ENCODE assay signal across 1 cellular context in genomic region chr3:9769426-9770275, GRCh38.
TF ChIP-seq lines count a peak whose summit lies in the region.

Gene CAMK1, minus strand, starts transcription at chr3:9769947. Its CDS starts 2,198 bp downstream, at chr3:9767749.

TF ChIP-seq in K562, 482 proteins besides CTCF, POLR2A, EP300 and RAD21 (continued from another document and continues in another):
- TF ChIP-seq NR0B1 (IDR thresholded peaks at IDR 0.05; ENCODE audit: partially characterized antibody) (no peak), ZFX (CRISPR knock-in tag; IDR thresholded peaks at IDR 0.05) (peak; percentile 46; the same call in 1 of the 2 replicates), UBTF (IDR thresholded peaks at IDR 0.05; ENCODE audit: borderline replicate concordance in 1 of 2, low read depth in 2 of 2, low read length in 2 of 2) (peak in 1 of 2 experiments; percentile 87; a peak in 2 of 4 replicates), ZNF431 (CRISPR knock-in tag; IDR thresholded peaks at IDR 0.05) (no peak), RBBP5 (IDR thresholded peaks at IDR 0.05; ENCODE audit: borderline replicate concordance, insufficient read depth, low read length, poor library complexity, severe bottlenecking) (no peak), ATF1 (CRISPR knock-in tag; IDR thresholded peaks at IDR 0.05) (no peak), ATF1 (tag; IDR thresholded peaks at IDR 0.05) (peak; percentile 41; the same call in 1 of the 2 replicates), ZNF384 (IDR thresholded peaks at IDR 0.05; ENCODE audit: low read depth, low read length) (no peak), CHCHD3 (CRISPR knock-in tag; IDR thresholded peaks at IDR 0.05) (no peak), ARID1B (IDR thresholded peaks at IDR 0.05) (no peak), GABPB1 (CRISPR knock-in tag; IDR thresholded peaks at IDR 0.05) (0 out of 2 replicates have a peak, but pooled peaks have one; percentile 29), MITF (IDR thresholded peaks at IDR 0.05) (no peak), ZBTB7A (IDR thresholded peaks at IDR 0.05; ENCODE audit: borderline replicate concordance, control insufficient read depth, low read depth, low read length) (0 out of 2 replicates have a peak, but pooled peaks have one; percentile 51), BRD4 (IDR thresholded peaks at IDR 0.05) (no peak), XRCC4 (IDR thresholded peaks at IDR 0.05; ENCODE audit: extremely low read depth, insufficient read depth, insufficient read length) (no peak), ELF4 (CRISPR knock-in tag; IDR thresholded peaks at IDR 0.05) (0 out of 2 replicates have a peak, but pooled peaks have one; percentile 1), ZC3H4 (CRISPR knock-in tag; IDR thresholded peaks at IDR 0.05; ENCODE audit: borderline replicate concordance) (no peak), BCL6 (CRISPR knock-in tag; IDR thresholded peaks at IDR 0.05) (no peak), CCNT2 (IDR thresholded peaks at IDR 0.05; ENCODE audit: borderline replicate concordance, extremely low read depth, insufficient read length, low read depth, low read length) (peak; percentile 46), CBFA2T2 (conservative IDR thresholded peaks at IDR 0.05) (no peak), RNF2 (IDR thresholded peaks at IDR 0.05) (no peak), DLX4 (CRISPR knock-in tag; IDR thresholded peaks at IDR 0.05) (no peak), E2F6 (IDR thresholded peaks at IDR 0.05; ENCODE audit: borderline replicate concordance in 1 of 2, extremely low read depth in 1 of 2, insufficient read depth in 1 of 2, insufficient read length in 1 of 2, low read depth in 1 of 2, low read length in 1 of 2, poor library complexity in 1 of 2, severe bottlenecking in 1 of 2) (peak in 1 of 2 experiments; percentile 43), HMBOX1 (IDR thresholded peaks at IDR 0.05) (no peak), ESRRA (IDR thresholded peaks at IDR 0.05; ENCODE audit: borderline replicate concordance, low read depth) (no peak), POLR2G (IDR thresholded peaks at IDR 0.05; ENCODE audit: low read depth, low read length) (peak; percentile 84), CREBBP (IDR thresholded peaks at IDR 0.05; ENCODE audit: low read depth, low read length) (no peak), TRIM28 (IDR thresholded peaks at IDR 0.05) (no peak), PTBP1 (IDR thresholded peaks at IDR 0.05; ENCODE audit: low read depth, low read length) (0 out of 2 replicates have a peak, but pooled peaks have one; percentile 56), RUNX1 (IDR thresholded peaks at IDR 0.05; ENCODE audit: low read depth) (0 out of 2 replicates have a peak, but pooled peaks have one; percentile 27), NONO (IDR thresholded peaks at IDR 0.05; ENCODE audit: low read depth in 2 of 2, low read length in 1 of 2) (0 out of 4 replicates have a peak, but pooled peaks of 1 of the 2 experiments have one; percentile 29), MYC (IDR thresholded peaks at IDR 0.05; ENCODE audit: low read depth, low read length) (no peak), MYC (CRISPR knock-in tag; IDR thresholded peaks at IDR 0.05; ENCODE audit: borderline replicate concordance, low read depth) (no peak), ZNF740 (CRISPR knock-in tag; IDR thresholded peaks at IDR 0.05) (no peak), ZNF740 (tag; IDR thresholded peaks at IDR 0.05) (0 out of 4 replicates have a peak, but pooled peaks of 1 of the 2 experiments have one; percentile 42), THAP12 (CRISPR knock-in tag; IDR thresholded peaks at IDR 0.05) (0 out of 2 replicates have a peak, but pooled peaks have one; percentile 16), BRD9 (IDR thresholded peaks at IDR 0.05; ENCODE audit: low read depth, partially characterized antibody) (no peak), TFAP4 (CRISPR knock-in tag; IDR thresholded peaks at IDR 0.05; ENCODE audit: borderline replicate concordance) (peak; percentile 29; the same call in 1 of the 2 replicates), NRF1 (conservative IDR thresholded peaks at IDR 0.05 in 1 of 2, IDR thresholded peaks at IDR 0.05 in 1 of 2) (peak; percentile 55 to 59; a peak in 3 of 4 replicates), MYNN (IDR thresholded peaks at IDR 0.05) (0 out of 2 replicates have a peak, but pooled peaks have one; percentile 18), MYNN (CRISPR knock-in tag; IDR thresholded peaks at IDR 0.05) (no peak), RBFOX2 (IDR thresholded peaks at IDR 0.05; ENCODE audit: low read depth, low read length) (peak; percentile 72), RHOXF2B (CRISPR knock-in tag; conservative IDR thresholded peaks at IDR 0.05) (no peak), MYBL2 (IDR thresholded peaks at IDR 0.05; ENCODE audit: low read depth) (no peak), MYBL2 (CRISPR knock-in tag; IDR thresholded peaks at IDR 0.05; ENCODE audit: borderline replicate concordance) (no peak), MAZ (CRISPR knock-in tag; conservative IDR thresholded peaks at IDR 0.05 in 1 of 2, IDR thresholded peaks at IDR 0.05 in 1 of 2) (peak; percentile 30 to 45; a peak in 2 of 4 replicates), ZNF354B (CRISPR knock-in tag; IDR thresholded peaks at IDR 0.05) (no peak), ZNF217 (CRISPR knock-in tag; IDR thresholded peaks at IDR 0.05) (no peak), E2F3 (CRISPR knock-in tag; IDR thresholded peaks at IDR 0.05) (peak; percentile 26; the same call in 1 of the 2 replicates), BRF1 (IDR thresholded peaks at IDR 0.05; ENCODE audit: borderline replicate concordance, extremely low read depth, insufficient read length) (no peak), RB1 (IDR thresholded peaks at IDR 0.05; ENCODE audit: low read depth) (peak; percentile 56; the same call in 1 of the 2 replicates), ELK3 (CRISPR knock-in tag; IDR thresholded peaks at IDR 0.05) (no peak), RBM25 (IDR thresholded peaks at IDR 0.05; ENCODE audit: low read depth, low read length, severe bottlenecking) (peak; percentile 38)
